In the genomic region with DNA sequence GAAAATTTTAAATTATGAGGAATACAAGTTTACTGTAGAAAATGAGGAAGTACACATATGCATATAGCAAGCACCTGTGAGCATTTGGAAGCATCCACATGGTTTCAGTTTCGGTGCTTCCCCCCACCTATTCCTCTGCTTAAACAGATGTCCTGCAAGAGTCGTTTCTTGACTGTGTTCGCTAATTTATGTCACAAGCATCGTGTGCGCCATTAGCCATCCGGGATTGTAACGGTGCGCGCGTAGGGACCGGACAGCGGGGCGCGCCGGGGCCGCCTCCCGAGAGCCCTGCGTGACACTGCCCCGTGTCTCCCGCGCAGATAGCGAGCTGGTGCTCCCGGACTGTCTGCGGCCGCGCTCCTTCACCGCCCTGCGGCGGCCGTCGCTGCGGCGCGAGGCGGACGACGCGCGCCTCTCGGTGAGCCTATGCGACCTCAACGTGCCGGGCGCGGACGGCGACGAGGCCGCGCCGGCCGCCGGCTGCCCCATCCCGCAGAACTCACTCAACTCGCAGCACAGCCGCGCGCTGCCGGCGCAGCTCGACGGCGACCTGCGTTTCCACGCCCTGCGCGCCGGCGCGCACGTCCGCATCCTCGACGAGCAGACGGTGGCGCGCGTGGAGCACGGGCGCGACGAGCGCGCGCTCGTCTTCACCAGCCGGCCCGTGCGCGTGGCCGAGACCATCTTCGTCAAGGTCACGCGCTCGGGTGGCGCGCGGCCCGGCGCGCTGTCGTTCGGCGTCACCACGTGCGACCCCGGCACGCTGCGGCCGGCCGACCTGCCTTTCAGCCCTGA, we compare ENCODE assay signal across 8 cellular contexts.
A peak's percentile ranks its signal among the peaks of the same experiment; 100 is the strongest.
DNase-seq lines count a peak whose midpoint lies in the region; ATAC-seq and TF ChIP-seq lines count a peak whose summit lies in the region.

No MANE protein-coding gene starts in this region.

- POLR2A ChIA-PET in MCF 10A (lab: Yijun Ruan, JAX) = no interaction called here

- H3K36me3 ChIP-seq in breast epithelium (no peaks in the 10 kb centered on the region), iPS DF 6.9 (ENCODE audit: control insufficient read depth, insufficient read depth, low read length) (no peaks in the 10 kb centered on the region)

- H3K4me3 ChIP-seq in breast epithelium = peak overlapping the region; percentile 41 to 67 (median 51)
- H3K4me3 ChIP-seq in iPS DF 6.9 (ENCODE audit: low read length) = peak overlapping the region; percentile 19; the same call in 1 of the 2 replicates

- no peaks in the 10 kb centered on the region for H3K4me1 Mint-ChIP-seq in MCF 10A (ENCODE audit: insufficient read depth, unreplicated experiment)

- CTCF ChIA-PET in MCF 10A (lab: Yijun Ruan, JAX) = no interaction called here

- no peaks in the 10 kb centered on the region for H3K9me3 Mint-ChIP-seq in MCF 10A (ENCODE audit: unreplicated experiment)

- no TSS peak for BruUV-seq in MCF 10A (replicated peaks; lab: Mats Ljungman, UMichigan)

- no peak for TF ChIP-seq CTCF in breast epithelium (IDR thresholded peaks at IDR 0.05)
- no peak for TF ChIP-seq CTCF in MCF 10A (IDR thresholded peaks at IDR 0.05; ENCODE audit: unreplicated experiment)

- H3K9me3 ChIP-seq in breast epithelium = peaks cover 7 to 8% of the 10 kb centered on the region in 2 donors
- no peaks in the 10 kb centered on the region for H3K9me3 ChIP-seq in iPS DF 6.9 (ENCODE audit: control insufficient read depth, insufficient read depth, low read length)

- peak overlapping the region in 1 of 2 donors; percentile 25 for H3K27ac ChIP-seq in breast epithelium
- H3K27ac ChIP-seq in iPS DF 6.9 (ENCODE audit: low read length) = no peak overlapping the region

- ATAC-seq in HG02938 (IDR thresholded peaks at IDR 0.05; ENCODE audit: unreplicated experiment) (no peak), GM18505 (IDR thresholded peaks at IDR 0.05; ENCODE audit: unreplicated experiment) (no peak)

- H3K4me1 ChIP-seq in breast epithelium (no peaks in the 10 kb centered on the region), iPS DF 6.9 (ENCODE audit: control insufficient read depth, insufficient read depth, low read length) (no peaks in the 10 kb centered on the region)

- peaks cover 6% of the 10 kb centered on the region for H3K27me3 Mint-ChIP-seq in MCF 10A (ENCODE audit: insufficient read depth, unreplicated experiment)

- no peaks in the 10 kb centered on the region for H3K27me3 ChIP-seq in breast epithelium
- H3K27me3 ChIP-seq in iPS DF 6.9 (ENCODE audit: control insufficient read depth, insufficient read depth, low read length) = peaks cover 4% of the 10 kb centered on the region; the same call in 1 of the 2 replicates

- no peaks in the 10 kb centered on the region for H3K36me3 Mint-ChIP-seq in MCF 10A (ENCODE audit: insufficient read depth, unreplicated experiment)

- TF ChIP-seq POLR2A in breast epithelium (IDR thresholded peaks at IDR 0.05) (no peak), GM18505 (IDR thresholded peaks at IDR 0.05; ENCODE audit: borderline replicate concordance, extremely low read depth, insufficient read depth, insufficient read length) (no peak)

- no peak overlapping the region for H3K27ac Mint-ChIP-seq in MCF 10A (ENCODE audit: low read depth, unreplicated experiment)

- intact Hi-C loops in breast epithelium (cut with DNase I; ENCODE audit: low total_unique reads) (no loop called here), MCF 10A (cut with micrococcal nuclease) (no loop called here)

- H3K4me3 Mint-ChIP-seq in MCF 10A (ENCODE audit: unreplicated experiment) = no peak overlapping the region

- no CpG with 5 or more reads among the region's 111 CpGs for WGBS in iPS DF 6.9 (ENCODE audit: insufficient coverage, insufficient read length)

- DNase-seq in breast epithelium (ENCODE audit: low spot score in 2 of 2) (no peak), MCF 10A (ENCODE audit: unreplicated experiment) (no peak), iPS DF 6.9 (ENCODE audit: low read depth, low spot score) (no peak), amniotic stem cell (lab: John Stamatoyannopoulos, UW) (no peak)
- peak; percentile 73 for DNase-seq in activated effector memory CD4-positive, alpha-beta T cell treated with Interleukin-2 at 50 U/mL for 16 hours
- DNase-seq in stimulated activated CD8-positive, alpha-beta memory T cell treated with anti-CD3 and anti-CD28 coated beads, Interleukin-15, amount 100 ng/mL, for 4 hours (ENCODE audit: low read depth in 2 of 2) = peak; percentile 42 to 58

Comparison
In these comparisons a context has a peak if more than half of its experiments do, and no peak if none do; other contexts are left out.
1. DNase-seq: peak in activated effector memory CD4-positive, alpha-beta T cell treated with Interleukin-2 at 50 U/mL for 16 hours (single experiment) and stimulated activated CD8-positive, alpha-beta memory T cell treated with anti-CD3 and anti-CD28 coated beads, Interleukin-15, amount 100 ng/mL, for 4 hours (2 of 2); none in breast epithelium (0 of 2), MCF 10A (single experiment), iPS DF 6.9 (single experiment) and amniotic stem cell (single experiment).